In the genomic region with DNA sequence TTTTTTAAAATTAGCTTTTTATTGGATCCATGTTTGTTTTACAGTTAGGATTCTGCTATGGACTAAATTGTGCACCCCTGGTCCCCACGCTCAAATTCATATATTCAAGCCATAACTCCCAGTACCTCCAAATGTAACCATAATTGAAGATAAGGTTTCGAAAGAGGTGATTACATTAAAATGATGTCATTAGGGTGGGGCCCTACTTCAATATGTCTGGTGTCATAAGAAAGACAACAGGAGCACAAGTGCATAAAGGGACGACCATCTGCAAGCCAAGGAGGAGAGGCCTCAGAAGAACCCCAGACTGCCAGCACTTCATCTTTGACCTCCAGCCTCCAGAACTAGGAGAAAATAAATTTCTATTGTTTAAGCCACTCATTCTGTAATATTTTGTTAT, we compare ENCODE assay signal across 20 cellular contexts. TPM values are rescaled to one million over a fixed set of nuclear protein-coding genes. Genes with fewer than 3 reads are reported as not detected.
DNase-seq lines count a peak whose midpoint lies in the region; ATAC-seq and TF ChIP-seq lines count a peak whose summit lies in the region.
"Had no signal": no experiment of that assay in that cellular context is flagged by ENCODE, and none has a peak within 500 bp of the region (broad histone marks: within the 10 kb centered on the region; RNA-seq: fewer than 3 reads in every experiment).

No MANE protein-coding gene starts in this region.

- H3K9ac ChIP-seq in HCT116 (ENCODE audit: low read length): no peak overlapping the region
- H3K9ac ChIP-seq: BLaER1 had no signal

- H3K4me2 ChIP-seq in HCT116 (ENCODE audit: low read length): no peak overlapping the region
- H3K4me2 ChIP-seq: BLaER1 had no signal

- H3K9me2 ChIP-seq in HCT116 (ENCODE audit: insufficient read depth): no peaks in the 10 kb centered on the region

- RAD21 ChIA-PET in HCT116 (lab: Charles Lee; ENCODE audit: low non-redundant PET in 1 of 2, low total read pairs in 2 of 2, uncharacterized antibody in 2 of 2, unreplicated experiment in 2 of 2): no interaction called here

- H2AFZ ChIP-seq in HCT116 (ENCODE audit: low read depth, low read length, poor library complexity, severe bottlenecking): peak overlapping the region; percentile 51

- WGBS in stomach, 5 donors: 71 to 82% (median 77%) methylated on average over 3 of the region's 3 CpGs

- H3K4me1 ChIP-seq in HCT116 (ENCODE audit: control insufficient read depth in 1 of 2, insufficient read depth in 2 of 2, low read length in 2 of 2) (peaks cover 0 to 11% of the 10 kb centered on the region in 2 experiments; a peak in 2 of 4 replicates), stomach (no peaks in the 10 kb centered on the region)
- H3K4me1 ChIP-seq: BLaER1 had no signal

- no peak for TF ChIP-seq CTCF in 22Rv1 (IDR thresholded peaks at IDR 0.05)
- TF ChIP-seq CTCF in HCT116 (IDR thresholded peaks at IDR 0.05 in 2 of 3, conservative IDR thresholded peaks at IDR 0.05 in 1 of 3; ENCODE audit: borderline replicate concordance in 1 of 3, insufficient read depth in 1 of 3, low read depth in 2 of 3, low read length in 2 of 3): no peak
- no peak for TF ChIP-seq CTCF in fibroblast of villous mesenchyme (IDR thresholded peaks at IDR 0.05; ENCODE audit: insufficient read depth, low read depth, low read length)
- no peak for TF ChIP-seq CTCF in stomach (IDR thresholded peaks at IDR 0.05)

- no peaks in the 10 kb centered on the region for H3K36me3 ChIP-seq in HCT116 (ENCODE audit: control insufficient read depth in 1 of 2, insufficient read depth in 2 of 2, low read length in 2 of 2)
- no peaks in the 10 kb centered on the region for H3K36me3 ChIP-seq in stomach
- H3K36me3 ChIP-seq: BLaER1 had no signal

- no peaks in the 10 kb centered on the region for H4K20me1 ChIP-seq in HCT116 (ENCODE audit: insufficient read depth)
- H4K20me1 ChIP-seq: BLaER1 had no signal

- no peak for TF ChIP-seq RAD21 in HCT116 (IDR thresholded peaks at IDR 0.05; ENCODE audit: low read depth)

- ATAC-seq in HCT116 (no peak), GM19023 (IDR thresholded peaks at IDR 0.05; ENCODE audit: unreplicated experiment) (no peak), GM18909 (IDR thresholded peaks at IDR 0.05; ENCODE audit: poor library complexity, unreplicated experiment) (no peak), GM18907 (IDR thresholded peaks at IDR 0.05; ENCODE audit: unreplicated experiment) (no peak)
- ATAC-seq: CD8-positive, alpha-beta T cell had no signal

- H3K4me3 ChIP-seq in HCT116 (replicated peaks in 1 of 2; ENCODE audit: low read depth in 1 of 2, low read length in 2 of 2): no peak overlapping the region
- no peak overlapping the region for H3K4me3 ChIP-seq in fibroblast of villous mesenchyme (ENCODE audit: low read depth, low read length)
- H3K4me3 ChIP-seq in stomach: no peak overlapping the region
- H3K4me3 ChIP-seq: BLaER1 had no signal

- CTCF ChIA-PET in HCT116 (lab: Charles Lee): interaction anchor here (0.7 kb wide), 1 partner anchor 17 kb away, joined by 4 read pairs; no protein-coding TSS in a partner anchor

- TF ChIP-seq POLR2A in HCT116 (IDR thresholded peaks at IDR 0.05; ENCODE audit: borderline replicate concordance, extremely low read depth, insufficient read depth, insufficient read length) (no peak), stomach (IDR thresholded peaks at IDR 0.05) (no peak)

- H3K79me2 ChIP-seq in HCT116 (ENCODE audit: insufficient read depth, low read length): no peaks in the 10 kb centered on the region

- DNase-seq in HCT116 (ENCODE audit: low read depth, low spot score) (no peak), SK-N-DZ (ENCODE audit: low spot score) (peak; percentile 30), fibroblast of villous mesenchyme (ENCODE audit: low read depth) (peak; percentile 6), stomach (no peak)
- DNase-seq: CD8-positive, alpha-beta T cell; DMS79; KBM-7; MV-4-11; NCI-H1694 treated with DMSO at 0.1 percent for 48 hours; NCI-H2107; NCI-H510A treated with DMSO at 0.1 percent for 48 hours; NCI-H82; OCI-M1; RPMI8226; SIG-M5 had no signal

- BruUV-seq in HCT116 (replicated peaks; lab: Mats Ljungman, UMichigan): no TSS peak

- intact Hi-C loops in HCT116 (cut with micrococcal nuclease) (no loop called here), stomach (cut with DNase I; ENCODE audit: low total_unique reads) (no loop called here)

- no peak for TF ChIP-seq EP300 in stomach (IDR thresholded peaks at IDR 0.05)

- H3K27me3 ChIP-seq in HCT116 (ENCODE audit: insufficient read depth, low read length): no peaks in the 10 kb centered on the region
- H3K27me3 ChIP-seq in stomach: no peaks in the 10 kb centered on the region
- H3K27me3 ChIP-seq: BLaER1 had no signal

- POLR2A ChIA-PET in HCT116 (lab: Charles Lee): no interaction called here

- H3K9me3 ChIP-seq in HCT116 (ENCODE audit: control insufficient read depth in 1 of 2, insufficient read depth in 1 of 2, low read depth in 1 of 2, low read length in 2 of 2) (no peaks in the 10 kb centered on the region), stomach (no peaks in the 10 kb centered on the region)

- H3K27ac ChIP-seq in 22Rv1 (peak overlapping the region; percentile 28; the same call in 1 of the 2 replicates), HCT116 (ENCODE audit: low read depth, low read length) (no peak overlapping the region), stomach (no peak overlapping the region)
- H3K27ac ChIP-seq: BLaER1 had no signal

TF ChIP-seq in HCT116, 20 proteins besides CTCF, POLR2A, EP300 and RAD21:
- TF ChIP-seq EZH2phosphoT487 (IDR thresholded peaks at IDR 0.05; ENCODE audit: borderline replicate concordance) (no peak), CEBPB (IDR thresholded peaks at IDR 0.05; ENCODE audit: low read depth) (no peak), EZH2 (IDR thresholded peaks at IDR 0.05) (no peak), CBX3 (IDR thresholded peaks at IDR 0.05; ENCODE audit: low read depth) (no peak), SP1 (IDR thresholded peaks at IDR 0.05; ENCODE audit: low read depth) (no peak), EGR1 (IDR thresholded peaks at IDR 0.05; ENCODE audit: low read depth) (no peak), POLR2AphosphoS5 (IDR thresholded peaks at IDR 0.05; ENCODE audit: low read depth, low read length) (no peak), SRF (IDR thresholded peaks at IDR 0.05; ENCODE audit: low read depth) (no peak), SIN3A (IDR thresholded peaks at IDR 0.05; ENCODE audit: low read depth) (no peak), ZNF274 (IDR thresholded peaks at IDR 0.05; ENCODE audit: low read depth, low read length) (no peak), TCF7L2 (IDR thresholded peaks at IDR 0.05; ENCODE audit: borderline replicate concordance, extremely low read depth, insufficient read depth, insufficient read length) (no peak), ELF1 (IDR thresholded peaks at IDR 0.05; ENCODE audit: borderline replicate concordance, low read depth) (no peak), YY1 (IDR thresholded peaks at IDR 0.05; ENCODE audit: extremely low read depth, insufficient replicate concordance, low read depth, low read length) (no peak)
- TF ChIP-seq, protein P1, sequence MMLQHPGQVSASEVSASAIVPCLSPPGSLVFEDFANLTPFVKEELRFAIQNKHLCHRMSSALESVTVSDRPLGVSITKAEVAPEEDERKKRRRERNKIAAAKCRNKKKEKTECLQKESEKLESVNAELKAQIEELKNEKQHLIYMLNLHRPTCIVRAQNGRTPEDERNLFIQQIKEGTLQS (IDR thresholded peaks at IDR 0.05): no peak
- TF ChIP-seq, protein P2, sequence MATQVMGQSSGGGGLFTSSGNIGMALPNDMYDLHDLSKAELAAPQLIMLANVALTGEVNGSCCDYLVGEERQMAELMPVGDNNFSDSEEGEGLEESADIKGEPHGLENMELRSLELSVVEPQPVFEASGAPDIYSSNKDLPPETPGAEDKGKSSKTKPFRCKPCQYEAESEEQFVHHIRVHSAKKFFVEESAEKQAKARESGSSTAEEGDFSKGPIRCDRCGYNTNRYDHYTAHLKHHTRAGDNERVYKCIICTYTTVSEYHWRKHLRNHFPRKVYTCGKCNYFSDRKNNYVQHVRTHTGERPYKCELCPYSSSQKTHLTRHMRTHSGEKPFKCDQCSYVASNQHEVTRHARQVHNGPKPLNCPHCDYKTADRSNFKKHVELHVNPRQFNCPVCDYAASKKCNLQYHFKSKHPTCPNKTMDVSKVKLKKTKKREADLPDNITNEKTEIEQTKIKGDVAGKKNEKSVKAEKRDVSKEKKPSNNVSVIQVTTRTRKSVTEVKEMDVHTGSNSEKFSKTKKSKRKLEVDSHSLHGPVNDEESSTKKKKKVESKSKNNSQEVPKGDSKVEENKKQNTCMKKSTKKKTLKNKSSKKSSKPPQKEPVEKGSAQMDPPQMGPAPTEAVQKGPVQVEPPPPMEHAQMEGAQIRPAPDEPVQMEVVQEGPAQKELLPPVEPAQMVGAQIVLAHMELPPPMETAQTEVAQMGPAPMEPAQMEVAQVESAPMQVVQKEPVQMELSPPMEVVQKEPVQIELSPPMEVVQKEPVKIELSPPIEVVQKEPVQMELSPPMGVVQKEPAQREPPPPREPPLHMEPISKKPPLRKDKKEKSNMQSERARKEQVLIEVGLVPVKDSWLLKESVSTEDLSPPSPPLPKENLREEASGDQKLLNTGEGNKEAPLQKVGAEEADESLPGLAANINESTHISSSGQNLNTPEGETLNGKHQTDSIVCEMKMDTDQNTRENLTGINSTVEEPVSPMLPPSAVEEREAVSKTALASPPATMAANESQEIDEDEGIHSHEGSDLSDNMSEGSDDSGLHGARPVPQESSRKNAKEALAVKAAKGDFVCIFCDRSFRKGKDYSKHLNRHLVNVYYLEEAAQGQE (IDR thresholded peaks at IDR 0.05; ENCODE audit: low read depth): no peak
- TF ChIP-seq, protein P3, sequence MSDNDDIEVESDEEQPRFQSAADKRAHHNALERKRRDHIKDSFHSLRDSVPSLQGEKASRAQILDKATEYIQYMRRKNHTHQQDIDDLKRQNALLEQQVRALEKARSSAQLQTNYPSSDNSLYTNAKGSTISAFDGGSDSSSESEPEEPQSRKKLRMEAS (IDR thresholded peaks at IDR 0.05): no peak

RNA-seq across cellular contexts. Expression of a gene that starts 7.4 kb away (rescaled TPM):
- total RNA-seq in HCT116 (2021; ENCODE audit: unreplicated experiment): 38.9 TPM
- 25.2 TPM in 2 replicates for polyA plus RNA-seq in HCT116 (2012)
- 31.3 and 45.2 TPM in 2 replicates for polyA plus RNA-seq in SK-N-DZ (2014; cell fraction: cytosol; rRNA removed)
- polyA plus RNA-seq in SK-N-DZ (2014; cell fraction: nucleus; rRNA removed): 11.8 and 15.1 TPM in 2 replicates
- total RNA-seq in fibroblast of villous mesenchyme: 16.8 and 18.1 TPM in 2 replicates
- 10 to 100 TPM in 3 of 5 donors, 1 to 10 TPM in 2; 1.2 to 29.7 (median 12.6) TPM for total RNA-seq in stomach
- polyA plus RNA-seq in stomach: 10 to 100 TPM; 14.5 to 25.5 (median 21.2) TPM

RNA-seq across cellular contexts. Expression of a gene that starts 25.7 kb away (rescaled TPM):
- total RNA-seq in HCT116 (2021; ENCODE audit: unreplicated experiment) (not detected), fibroblast of villous mesenchyme (1.9 and 3.0 TPM in 2 replicates), stomach (10 to 100 TPM in 4 of 5 donors, 1 to 10 TPM in 1; 9.5 to 20.4 (median 19.4) TPM)
- not detected in 2 replicates for polyA plus RNA-seq in HCT116 (2012)
- polyA plus RNA-seq in SK-N-DZ (2014; cell fraction: cytosol; rRNA removed): 3.4 and 4.1 TPM in 2 replicates
- 14.0 and 20.3 TPM in 2 replicates for polyA plus RNA-seq in SK-N-DZ (2014; cell fraction: nucleus; rRNA removed)
- polyA plus RNA-seq in stomach: 1 to 10 TPM in 1 of 3 donors, under 1 TPM in 2; 0.50 to 1.6 (median 0.76) TPM

Comparison
In these comparisons a context has a peak if more than half of its experiments do, and no peak if none do; other contexts are left out.
1. DNase-seq: peak in SK-N-DZ (single experiment) and fibroblast of villous mesenchyme (single experiment); none in HCT116 (single experiment) and stomach (single experiment).